11 cellular contexts compared by ENCODE assay signal in genomic region chr12:64635356-64635998, GRCh38. TPM values are rescaled to one million over a fixed set of nuclear protein-coding genes. Genes with fewer than 3 reads are reported as not detected.
A peak's percentile ranks its signal among the peaks of the same experiment; 100 is the strongest.
DNase-seq lines count a peak whose midpoint lies in the region; ATAC-seq, FAIRE-seq and TF ChIP-seq lines count a peak whose summit lies in the region.
"Had no signal": no experiment of that assay in that cellular context is flagged by ENCODE, and none has a peak within 500 bp of the region (broad histone marks: within the 10 kb centered on the region; RNA-seq: fewer than 3 reads in every experiment).

No MANE protein-coding gene starts in this region.

- H3K4me1 ChIP-seq in BE2C: peaks cover 14% of the 10 kb centered on the region
- H3K4me1 ChIP-seq in naive thymus-derived CD4-positive, alpha-beta T cell (ENCODE audit: control insufficient read depth in 2 of 2, insufficient read depth in 2 of 2, low read length in 2 of 2): peaks cover 46 to 70% of the 10 kb centered on the region in 2 donors
- H3K4me1 ChIP-seq: parathyroid adenoma had no signal

- no peaks in the 10 kb centered on the region for H3K27me3 ChIP-seq in BE2C
- H3K27me3 ChIP-seq in naive thymus-derived CD4-positive, alpha-beta T cell (ENCODE audit: control insufficient read depth in 2 of 2, insufficient read depth in 2 of 2, low read length in 2 of 2): no peaks in the 10 kb centered on the region
- H3K27me3 ChIP-seq: hepatocyte had no signal

- peak overlapping the region; percentile 2 for H3K4me3 Mint-ChIP-seq in T-helper 17 cell
- H3K4me3 Mint-ChIP-seq in naive thymus-derived CD4-positive, alpha-beta T cell: peak overlapping the region in 9 of 10 donors; percentile 3 to 79 (median 51)
- H3K4me3 Mint-ChIP-seq: T-helper 1 cell treated with Interleukin-12 subunit alpha and Interleukin-12 subunit beta and Interleukin-4 antibody, amounts not matched to agents 30 μg/mL and 1 μg/mL, for 36 hours had no signal

- intact Hi-C loops in naive thymus-derived CD4-positive, alpha-beta T cell (cut with micrococcal nuclease): loop anchor here in 1 of 2 donors (2.0 kb wide), 1 partner anchor 17 kb away; no protein-coding TSS in a partner anchor

- H3K27ac ChIP-seq in naive thymus-derived CD4-positive, alpha-beta T cell (ENCODE audit: low read depth, low read length): no peak overlapping the region
- H3K27ac ChIP-seq: hepatocyte, parathyroid adenoma had no signal

- H3K9me3 ChIP-seq in BE2C: no peaks in the 10 kb centered on the region
- H3K9me3 ChIP-seq in T-helper 17 cell (ENCODE audit: control insufficient read depth, low read length, poor library complexity, severe bottlenecking): no peaks in the 10 kb centered on the region
- no peaks in the 10 kb centered on the region for H3K9me3 ChIP-seq in naive thymus-derived CD4-positive, alpha-beta T cell (ENCODE audit: control insufficient read depth in 2 of 3, low read length in 3 of 3)

- H3K9me3 Mint-ChIP-seq in naive thymus-derived CD4-positive, alpha-beta T cell: peaks cover 0 to 20% (median 3%) of the 10 kb centered on the region in 11 donors

- DNase-seq in BE2C: no peak
- DNase-seq in GM12892 (ENCODE audit: insufficient read length): no peak
- no peak for DNase-seq in T-helper 17 cell
- DNase-seq in naive thymus-derived CD4-positive, alpha-beta T cell: no peak
- DNase-seq in COLO829 (ENCODE audit: low spot score): no peak
- DNase-seq in occipital lobe (lab: John Stamatoyannopoulos, UW): no peak
- DNase-seq: NCI-H2107 had no signal

- peaks cover 15% of the 10 kb centered on the region for H3K36me3 Mint-ChIP-seq in T-helper 17 cell (ENCODE audit: low read depth)
- peaks cover 27 to 58% (median 49%) of the 10 kb centered on the region in 5 donors for H3K36me3 Mint-ChIP-seq in naive thymus-derived CD4-positive, alpha-beta T cell

- TF ChIP-seq CTCF in BE2C (IDR thresholded peaks at IDR 0.05; ENCODE audit: low read depth, low read length): no peak

- no peaks in the 10 kb centered on the region for H3K27me3 Mint-ChIP-seq in T-helper 17 cell
- H3K27me3 Mint-ChIP-seq in naive thymus-derived CD4-positive, alpha-beta T cell: no peaks in the 10 kb centered on the region

- CTCF ChIA-PET in naive thymus-derived CD4-positive, alpha-beta T cell (lab: Charles Lee): no interaction called here

- H3K27ac Mint-ChIP-seq in T-helper 17 cell: peak overlapping the region; percentile 27
- peak overlapping the region; percentile 21 to 87 (median 75) for H3K27ac Mint-ChIP-seq in naive thymus-derived CD4-positive, alpha-beta T cell
- H3K27ac Mint-ChIP-seq: T-helper 1 cell treated with Interleukin-12 subunit alpha and Interleukin-12 subunit beta and Interleukin-4 antibody, amounts not matched to agents 30 μg/mL and 1 μg/mL, for 36 hours had no signal

- TF ChIP-seq POLR2A in GM12892 (IDR thresholded peaks at IDR 0.05; ENCODE audit: low read depth, low read length): no peak

- POLR2A ChIA-PET in naive thymus-derived CD4-positive, alpha-beta T cell (lab: Charles Lee): interaction anchor here (0.6 kb wide), 1 partner anchor 63 kb away, joined by 3 read pairs; no protein-coding TSS in a partner anchor

- 0 out of 2 replicates have a peak overlapping the region, but pooled peaks have one; percentile 3 for H3K4me3 ChIP-seq in BE2C (ENCODE audit: low read depth, low read length)
- H3K4me3 ChIP-seq in naive thymus-derived CD4-positive, alpha-beta T cell (ENCODE audit: low read length): no peak overlapping the region
- H3K4me3 ChIP-seq: hepatocyte had no signal

- no peaks in the 10 kb centered on the region; the same call in none of the 2 replicates for H3K36me3 ChIP-seq in BE2C
- H3K36me3 ChIP-seq in naive thymus-derived CD4-positive, alpha-beta T cell (ENCODE audit: control insufficient read depth in 2 of 3, insufficient read depth in 3 of 3, low read length in 3 of 3): peaks cover 0 to 14% (median 6%) of the 10 kb centered on the region in 3 experiments

- FAIRE-seq in GM12892 (lab: Jason Lieb, UNC): peak; percentile 21

- H3K4me1 Mint-ChIP-seq in T-helper 17 cell: peaks cover 63% of the 10 kb centered on the region
- peaks cover 58 to 100% (median 93%) of the 10 kb centered on the region in 7 donors for H3K4me1 Mint-ChIP-seq in naive thymus-derived CD4-positive, alpha-beta T cell

- ATAC-seq in T-helper 17 cell: no peak
- no peak for ATAC-seq in naive thymus-derived CD4-positive, alpha-beta T cell
- no peak for ATAC-seq in GM21528 (IDR thresholded peaks at IDR 0.05; ENCODE audit: low FRiP score, unreplicated experiment)

RNA-seq across cellular contexts. Expression of gene RASSF3, which starts 25.2 kb away (rescaled TPM):
- 38.4 TPM for polyA plus RNA-seq in BE2C (2012; ENCODE audit: insufficient read depth, insufficient read length, low read depth)
- 60.8 TPM for polyA plus RNA-seq in GM12892 (2012; ENCODE audit: missing spikeins)
- total RNA-seq in T-helper 17 cell: 100 to 1,000 TPM; 114 to 116 TPM
- 100 to 1,000 TPM in 4 of 5 experiments, 10 to 100 TPM in 1; 79.0 to 200 (median 107) TPM for total RNA-seq in naive thymus-derived CD4-positive, alpha-beta T cell
- polyA plus RNA-seq in naive thymus-derived CD4-positive, alpha-beta T cell: 1 to 10 TPM; 4.4 to 5.5 TPM
- 6.1 TPM for total RNA-seq in occipital lobe

Comparison
In these comparisons a context has a peak if more than half of its experiments do, and no peak if none do; other contexts are left out.
1. RNA of gene RASSF3, which starts 25.2 kb away (total RNA-seq): 114 to 116 TPM in T-helper 17 cell and 79.0 to 200 TPM in naive thymus-derived CD4-positive, alpha-beta T cell; 6.1 TPM in occipital lobe (single experiment); every median in the first group is over 10 times any median in the second.